Comparison of ENCODE assay signal across 2 cellular contexts in the genomic region with DNA sequence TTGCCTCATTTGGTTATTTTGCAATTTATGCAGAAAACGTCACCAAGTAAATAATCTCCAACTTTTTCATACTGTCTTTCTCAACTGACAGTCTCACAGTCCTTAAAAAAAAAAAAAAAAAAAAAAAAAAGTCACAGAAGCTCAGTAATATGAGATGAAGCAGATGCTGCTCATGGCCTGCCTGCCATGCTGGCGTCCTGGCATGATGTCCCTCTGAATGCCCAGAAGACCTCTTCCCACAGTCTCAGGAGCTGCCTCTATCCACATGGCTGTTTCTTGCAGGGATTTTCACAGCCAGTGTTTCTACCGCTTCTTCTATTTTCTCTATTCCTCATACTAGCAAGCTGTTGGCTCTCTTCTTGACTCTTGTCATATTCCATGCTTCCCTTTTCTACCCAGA.
TF ChIP-seq lines count a peak whose summit lies in the region.

No MANE protein-coding gene starts in this region.

TF ChIP-seq in IMR-90, 13 proteins besides CTCF, POLR2A, EP300 and RAD21:
- TF ChIP-seq RCOR1 (IDR thresholded peaks at IDR 0.05; ENCODE audit: insufficient replicate concordance, low read length) (no peak), USF2 (IDR thresholded peaks at IDR 0.05; ENCODE audit: low read depth, low read length) (no peak), SMC3 (IDR thresholded peaks at IDR 0.05; ENCODE audit: low read depth, low read length) (no peak), MAFK (IDR thresholded peaks at IDR 0.05; ENCODE audit: low read depth, low read length) (no peak), CHD1 (IDR thresholded peaks at IDR 0.05; ENCODE audit: low read depth, low read length) (no peak), NFE2L2 (IDR thresholded peaks at IDR 0.05; ENCODE audit: low read depth, low read length) (no peak), FOS (IDR thresholded peaks at IDR 0.05; ENCODE audit: low read depth, low read length) (no peak), MXI1 (IDR thresholded peaks at IDR 0.05; ENCODE audit: borderline replicate concordance, low read depth, low read length) (no peak), MAZ (IDR thresholded peaks at IDR 0.05; ENCODE audit: borderline replicate concordance, low read depth, low read length) (no peak), CEBPB (IDR thresholded peaks at IDR 0.05; ENCODE audit: low read depth, low read length) (no peak)

TF ChIP-seq in WTC11, 78 proteins besides CTCF, POLR2A, EP300 and RAD21:
- TF ChIP-seq ZNF671 (CRISPR knock-in tag; IDR thresholded peaks at IDR 0.05) (no peak), E2F4 (CRISPR knock-in tag; IDR thresholded peaks at IDR 0.05; ENCODE audit: borderline replicate concordance, low read depth) (no peak), RELA (CRISPR knock-in tag; IDR thresholded peaks at IDR 0.05; ENCODE audit: borderline replicate concordance) (no peak), ZNF138 (CRISPR knock-in tag; conservative IDR thresholded peaks at IDR 0.05) (no peak), TEAD1 (CRISPR knock-in tag; IDR thresholded peaks at IDR 0.05) (no peak), SMAD3 (CRISPR knock-in tag; IDR thresholded peaks at IDR 0.05; ENCODE audit: borderline replicate concordance) (no peak), NR1H2 (CRISPR knock-in tag; IDR thresholded peaks at IDR 0.05) (no peak), NFYB (CRISPR knock-in tag; conservative IDR thresholded peaks at IDR 0.05; ENCODE audit: low read depth) (no peak), ZNF263 (CRISPR knock-in tag; IDR thresholded peaks at IDR 0.05; ENCODE audit: low read depth) (no peak), CDX4 (CRISPR knock-in tag; IDR thresholded peaks at IDR 0.05; ENCODE audit: borderline replicate concordance) (no peak), CREB1 (CRISPR knock-in tag; IDR thresholded peaks at IDR 0.05) (no peak), FOXP1 (CRISPR knock-in tag; IDR thresholded peaks at IDR 0.05; ENCODE audit: borderline replicate concordance) (no peak), ZNF281 (CRISPR knock-in tag; IDR thresholded peaks at IDR 0.05) (no peak), HMGA2 (CRISPR knock-in tag; IDR thresholded peaks at IDR 0.05) (no peak), NR2C2 (CRISPR knock-in tag; IDR thresholded peaks at IDR 0.05) (no peak)
- TF ChIP-seq, protein P1, sequence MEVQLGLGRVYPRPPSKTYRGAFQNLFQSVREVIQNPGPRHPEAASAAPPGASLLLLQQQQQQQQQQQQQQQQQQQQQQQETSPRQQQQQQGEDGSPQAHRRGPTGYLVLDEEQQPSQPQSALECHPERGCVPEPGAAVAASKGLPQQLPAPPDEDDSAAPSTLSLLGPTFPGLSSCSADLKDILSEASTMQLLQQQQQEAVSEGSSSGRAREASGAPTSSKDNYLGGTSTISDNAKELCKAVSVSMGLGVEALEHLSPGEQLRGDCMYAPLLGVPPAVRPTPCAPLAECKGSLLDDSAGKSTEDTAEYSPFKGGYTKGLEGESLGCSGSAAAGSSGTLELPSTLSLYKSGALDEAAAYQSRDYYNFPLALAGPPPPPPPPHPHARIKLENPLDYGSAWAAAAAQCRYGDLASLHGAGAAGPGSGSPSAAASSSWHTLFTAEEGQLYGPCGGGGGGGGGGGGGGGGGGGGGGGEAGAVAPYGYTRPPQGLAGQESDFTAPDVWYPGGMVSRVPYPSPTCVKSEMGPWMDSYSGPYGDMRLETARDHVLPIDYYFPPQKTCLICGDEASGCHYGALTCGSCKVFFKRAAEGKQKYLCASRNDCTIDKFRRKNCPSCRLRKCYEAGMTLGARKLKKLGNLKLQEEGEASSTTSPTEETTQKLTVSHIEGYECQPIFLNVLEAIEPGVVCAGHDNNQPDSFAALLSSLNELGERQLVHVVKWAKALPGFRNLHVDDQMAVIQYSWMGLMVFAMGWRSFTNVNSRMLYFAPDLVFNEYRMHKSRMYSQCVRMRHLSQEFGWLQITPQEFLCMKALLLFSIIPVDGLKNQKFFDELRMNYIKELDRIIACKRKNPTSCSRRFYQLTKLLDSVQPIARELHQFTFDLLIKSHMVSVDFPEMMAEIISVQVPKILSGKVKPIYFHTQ (CRISPR knock-in tag; IDR thresholded peaks at IDR 0.05) = no peak
- TF ChIP-seq, protein P2, sequence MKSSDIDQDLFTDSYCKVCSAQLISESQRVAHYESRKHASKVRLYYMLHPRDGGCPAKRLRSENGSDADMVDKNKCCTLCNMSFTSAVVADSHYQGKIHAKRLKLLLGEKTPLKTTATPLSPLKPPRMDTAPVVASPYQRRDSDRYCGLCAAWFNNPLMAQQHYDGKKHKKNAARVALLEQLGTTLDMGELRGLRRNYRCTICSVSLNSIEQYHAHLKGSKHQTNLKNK (CRISPR knock-in tag; IDR thresholded peaks at IDR 0.05) = no peak
- TF ChIP-seq, protein P3, sequence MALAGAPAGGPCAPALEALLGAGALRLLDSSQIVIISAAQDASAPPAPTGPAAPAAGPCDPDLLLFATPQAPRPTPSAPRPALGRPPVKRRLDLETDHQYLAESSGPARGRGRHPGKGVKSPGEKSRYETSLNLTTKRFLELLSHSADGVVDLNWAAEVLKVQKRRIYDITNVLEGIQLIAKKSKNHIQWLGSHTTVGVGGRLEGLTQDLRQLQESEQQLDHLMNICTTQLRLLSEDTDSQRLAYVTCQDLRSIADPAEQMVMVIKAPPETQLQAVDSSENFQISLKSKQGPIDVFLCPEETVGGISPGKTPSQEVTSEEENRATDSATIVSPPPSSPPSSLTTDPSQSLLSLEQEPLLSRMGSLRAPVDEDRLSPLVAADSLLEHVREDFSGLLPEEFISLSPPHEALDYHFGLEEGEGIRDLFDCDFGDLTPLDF (CRISPR knock-in tag; IDR thresholded peaks at IDR 0.05) = no peak
- TF ChIP-seq, protein P4, sequence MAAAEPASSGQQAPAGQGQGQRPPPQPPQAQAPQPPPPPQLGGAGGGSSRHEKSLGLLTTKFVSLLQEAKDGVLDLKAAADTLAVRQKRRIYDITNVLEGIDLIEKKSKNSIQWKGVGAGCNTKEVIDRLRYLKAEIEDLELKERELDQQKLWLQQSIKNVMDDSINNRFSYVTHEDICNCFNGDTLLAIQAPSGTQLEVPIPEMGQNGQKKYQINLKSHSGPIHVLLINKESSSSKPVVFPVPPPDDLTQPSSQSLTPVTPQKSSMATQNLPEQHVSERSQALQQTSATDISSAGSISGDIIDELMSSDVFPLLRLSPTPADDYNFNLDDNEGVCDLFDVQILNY (CRISPR knock-in tag; IDR thresholded peaks at IDR 0.05) = no peak
- TF ChIP-seq, protein P5, sequence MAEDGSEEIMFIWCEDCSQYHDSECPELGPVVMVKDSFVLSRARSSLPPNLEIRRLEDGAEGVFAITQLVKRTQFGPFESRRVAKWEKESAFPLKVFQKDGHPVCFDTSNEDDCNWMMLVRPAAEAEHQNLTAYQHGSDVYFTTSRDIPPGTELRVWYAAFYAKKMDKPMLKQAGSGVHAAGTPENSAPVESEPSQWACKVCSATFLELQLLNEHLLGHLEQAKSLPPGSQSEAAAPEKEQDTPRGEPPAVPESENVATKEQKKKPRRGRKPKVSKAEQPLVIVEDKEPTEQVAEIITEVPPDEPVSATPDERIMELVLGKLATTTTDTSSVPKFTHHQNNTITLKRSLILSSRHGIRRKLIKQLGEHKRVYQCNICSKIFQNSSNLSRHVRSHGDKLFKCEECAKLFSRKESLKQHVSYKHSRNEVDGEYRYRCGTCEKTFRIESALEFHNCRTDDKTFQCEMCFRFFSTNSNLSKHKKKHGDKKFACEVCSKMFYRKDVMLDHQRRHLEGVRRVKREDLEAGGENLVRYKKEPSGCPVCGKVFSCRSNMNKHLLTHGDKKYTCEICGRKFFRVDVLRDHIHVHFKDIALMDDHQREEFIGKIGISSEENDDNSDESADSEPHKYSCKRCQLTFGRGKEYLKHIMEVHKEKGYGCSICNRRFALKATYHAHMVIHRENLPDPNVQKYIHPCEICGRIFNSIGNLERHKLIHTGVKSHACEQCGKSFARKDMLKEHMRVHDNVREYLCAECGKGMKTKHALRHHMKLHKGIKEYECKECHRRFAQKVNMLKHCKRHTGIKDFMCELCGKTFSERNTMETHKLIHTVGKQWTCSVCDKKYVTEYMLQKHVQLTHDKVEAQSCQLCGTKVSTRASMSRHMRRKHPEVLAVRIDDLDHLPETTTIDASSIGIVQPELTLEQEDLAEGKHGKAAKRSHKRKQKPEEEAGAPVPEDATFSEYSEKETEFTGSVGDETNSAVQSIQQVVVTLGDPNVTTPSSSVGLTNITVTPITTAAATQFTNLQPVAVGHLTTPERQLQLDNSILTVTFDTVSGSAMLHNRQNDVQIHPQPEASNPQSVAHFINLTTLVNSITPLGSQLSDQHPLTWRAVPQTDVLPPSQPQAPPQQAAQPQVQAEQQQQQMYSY (CRISPR knock-in tag; IDR thresholded peaks at IDR 0.05) = no peak
